In the genomic region with DNA sequence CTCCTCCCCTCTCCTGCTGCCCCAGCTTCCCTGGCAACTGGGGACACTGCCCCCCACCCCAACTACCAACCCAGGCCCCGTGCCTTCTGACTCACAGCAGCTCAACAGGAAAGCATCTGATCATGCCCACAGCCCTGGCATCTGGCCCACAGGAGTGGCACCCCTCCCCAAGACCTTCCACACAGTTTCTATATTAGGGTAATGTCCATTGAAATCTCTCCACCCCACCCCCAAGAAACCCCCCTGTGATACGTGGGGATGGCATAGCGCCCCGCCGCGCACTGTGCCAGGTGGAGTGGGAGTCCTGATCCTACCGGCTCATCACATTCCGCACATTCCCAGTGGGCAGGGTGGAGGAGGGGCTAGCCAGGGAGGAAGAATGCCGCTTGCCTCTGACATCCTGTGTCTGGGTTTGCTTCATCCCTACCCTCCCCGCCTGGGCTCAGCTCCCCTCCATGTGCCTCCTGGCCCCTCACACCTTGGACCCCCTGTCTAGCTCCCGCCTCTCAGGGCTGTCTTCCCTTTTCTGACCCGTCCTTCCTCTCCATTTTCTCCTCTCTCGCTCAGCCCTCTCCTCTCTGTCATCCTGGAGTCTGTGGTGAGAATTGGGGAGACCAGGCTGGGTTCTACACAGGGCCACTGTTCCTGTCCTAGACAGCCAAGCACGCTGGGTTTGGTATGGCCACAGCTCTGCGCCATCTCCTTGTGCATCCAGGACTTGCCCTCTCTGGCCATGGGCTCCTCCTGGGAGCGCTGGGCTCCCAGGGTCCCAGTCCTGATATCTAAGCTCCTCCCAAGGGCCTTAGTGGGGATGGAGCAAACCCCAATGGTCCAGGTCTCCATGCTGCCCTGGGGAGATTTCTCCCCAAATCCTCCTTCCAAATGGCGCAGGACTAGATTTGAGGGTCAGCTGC, we compare ENCODE assay signal across 12 cellular contexts. TPM values are rescaled to one million over a fixed set of nuclear protein-coding genes. Genes with fewer than 3 reads are reported as not detected.
DNase-seq lines count a peak whose midpoint lies in the region; ATAC-seq and TF ChIP-seq lines count a peak whose summit lies in the region.
"Had no signal": no experiment of that assay in that cellular context is flagged by ENCODE, and none has a peak within 500 bp of the region (broad histone marks: within the 10 kb centered on the region; RNA-seq: fewer than 3 reads in every experiment).

No MANE protein-coding gene starts in this region.

- intact Hi-C loops in cardiac septum (cut with DNase I) (no loop called here), aorta (cut with DNase I) (no loop called here)

- H3K27me3 ChIP-seq in cardiac muscle cell (no peaks in the 10 kb centered on the region), aorta (ENCODE audit: control insufficient read depth in 1 of 2, insufficient read depth in 2 of 2, low read length in 1 of 2) (no peaks in the 10 kb centered on the region)

- H3K27ac ChIP-seq in cardiac muscle cell, result no peak overlapping the region
- peak overlapping the region in 1 of 2 donors; percentile 3 for H3K27ac ChIP-seq in aorta (ENCODE audit: low read depth in 1 of 2, low read length in 2 of 2)

- H3K36me3 ChIP-seq in cardiac muscle cell (no peaks in the 10 kb centered on the region), aorta (ENCODE audit: control insufficient read depth in 1 of 2, insufficient read depth in 2 of 2, low read length in 1 of 2) (no peaks in the 10 kb centered on the region)

- TF ChIP-seq CTCF in cardiac muscle cell (IDR thresholded peaks at IDR 0.05; ENCODE audit: low read depth, low read length) (no peak), astrocyte of the spinal cord (IDR thresholded peaks at IDR 0.05; ENCODE audit: low read depth, low read length) (no peak)

- in situ Hi-C loops in astrocyte of the spinal cord (cut with HindIII; ENCODE audit: low sequenced_read_pairs), result no loop called here

- ATAC-seq in aorta (ENCODE audit: low FRiP score) (peak; percentile 19), GM21737 (IDR thresholded peaks at IDR 0.05; ENCODE audit: unreplicated experiment) (no peak), left lobe of liver (no peak), GM21786 (IDR thresholded peaks at IDR 0.05; ENCODE audit: unreplicated experiment) (no peak)

- WGBS in aorta, 2 donors, result 78 to 79% methylated on average over 17 of the region's 17 CpGs

- peaks cover 7% of the 10 kb centered on the region for H3K4me1 ChIP-seq in cardiac muscle cell (ENCODE audit: low read depth)
- H3K4me1 ChIP-seq in aorta (ENCODE audit: control insufficient read depth in 1 of 2, insufficient read depth in 2 of 2, low read length in 2 of 2), result no peaks in the 10 kb centered on the region

- H3K9me3 ChIP-seq in cardiac muscle cell (ENCODE audit: low read depth) (no peaks in the 10 kb centered on the region), aorta (ENCODE audit: control insufficient read depth, low read length) (no peaks in the 10 kb centered on the region)

- no peak overlapping the region for H3K4me3 ChIP-seq in cardiac muscle cell
- H3K4me3 ChIP-seq in astrocyte of the spinal cord (ENCODE audit: low read depth, low read length), result no peak overlapping the region
- no peak overlapping the region for H3K4me3 ChIP-seq in aorta (ENCODE audit: low read length in 2 of 2)

- peak; percentile 46 to 64 for DNase-seq in cardiac muscle cell (ENCODE audit: low read depth in 1 of 2, low spot score in 1 of 2)
- no peak for DNase-seq in cardiac septum (ENCODE audit: low spot score)
- peak; percentile 61 for DNase-seq in astrocyte of the spinal cord (ENCODE audit: low read depth, low spot score)
- DNase-seq in kidney tubule cell (ENCODE audit: low spot score), result peak; percentile 99
- peak; percentile 70 to 84 for DNase-seq in aorta
- no peak for DNase-seq in left lobe of liver (ENCODE audit: low spot score)
- DNase-seq: NCI-H748 treated with DMSO at 0.1 percent for 48 hours had no signal

RNA-seq across cellular contexts. Expression of a gene that starts 27.4 kb away (rescaled TPM):
- total RNA-seq in cardiac muscle cell (40.6 and 41.9 TPM in 2 replicates), cardiac septum (57.8 TPM), aorta (100 to 1,000 TPM; 113 to 150 TPM), left lobe of liver (2.7 TPM)
- polyA plus RNA-seq in cardiac muscle cell (20.5 and 32.7 TPM in 2 replicates), aorta (100 to 1,000 TPM in 1 of 2 donors, 10 to 100 TPM in 1; 48.1 to 159 TPM)

RNA-seq across cellular contexts. Expression of a gene that starts 33.4 kb away (rescaled TPM):
- total RNA-seq in cardiac muscle cell (0.14 and 0.63 TPM in 2 replicates), cardiac septum (not detected), aorta (1 to 10 TPM in 1 of 2 donors, under 1 TPM in 1; 0.18 to 1.3 TPM), left lobe of liver (not detected)
- polyA plus RNA-seq in cardiac muscle cell (1.1 and 2.1 TPM in 2 replicates), aorta (1 to 10 TPM in 1 of 2 donors, under 1 TPM in 1; 0.41 to 1.0 TPM)
- total RNA-seq: skeletal muscle tissue, urinary bladder had no signal
- polyA plus RNA-seq: AG04450 had no signal

RNA-seq across cellular contexts. Expression of a gene that starts 59.5 kb away (rescaled TPM):
- 0.53 and 0.60 TPM in 2 replicates for total RNA-seq in cardiac muscle cell
- polyA plus RNA-seq in cardiac muscle cell, result 0.86 and 1.3 TPM in 2 replicates
- 0.16 TPM for total RNA-seq in cardiac septum
- under 1 TPM in 1 of 2 donors, not detected in 1; 0.39 TPM for total RNA-seq in aorta
- under 1 TPM in 1 of 2 donors, not detected in 1; 0.50 TPM for polyA plus RNA-seq in aorta
- total RNA-seq in left lobe of liver, result not detected
- total RNA-seq: skeletal muscle tissue, urinary bladder had no signal

Comparison
In these comparisons a context has a peak if more than half of its experiments do, and no peak if none do; other contexts are left out.
1. DNase-seq: peak in cardiac muscle cell (2 of 2), astrocyte of the spinal cord (single experiment), kidney tubule cell (single experiment) and aorta (2 of 2); none in cardiac septum (single experiment) and left lobe of liver (single experiment).
2. RNA of a gene that starts 27.4 kb away (total RNA-seq): 113 to 150 TPM in aorta, 57.8 TPM in cardiac septum (single experiment) and 40.6 to 41.9 TPM in cardiac muscle cell; 2.7 TPM in left lobe of liver (single experiment); every median in the first group is over 10 times any median in the second.